ENCODE assay signal across 24 cellular contexts in the genomic region with DNA sequence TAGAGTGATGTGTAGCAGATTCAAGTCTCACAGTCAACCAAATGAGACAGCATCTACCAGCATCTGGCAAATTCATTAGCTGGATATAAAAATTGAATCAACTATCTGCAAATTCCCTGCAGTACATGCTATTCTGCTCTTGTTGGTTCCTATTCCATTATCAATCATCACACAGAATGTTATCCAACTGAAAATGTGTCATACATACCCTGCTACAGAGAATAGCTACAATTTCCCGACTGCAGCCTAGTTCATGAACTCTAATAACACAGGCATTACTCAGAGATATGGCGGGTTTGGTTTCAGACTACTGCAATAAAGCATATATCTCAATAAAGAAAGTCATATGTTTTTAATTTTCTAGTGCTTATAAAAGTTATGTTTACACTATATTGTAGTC.
DNase-seq lines count a peak whose midpoint lies in the region; ATAC-seq and TF ChIP-seq lines count a peak whose summit lies in the region.
"Had no signal": no experiment of that assay in that cellular context is flagged by ENCODE, and none has a peak within 500 bp of the region (broad histone marks: within the 10 kb centered on the region; RNA-seq: fewer than 3 reads in every experiment).

No MANE protein-coding gene starts in this region.

- intact Hi-C loops in mucosa of descending colon (cut with DNase I, micrococcal nuclease), result no loop called here

- ATAC-seq in mucosa of descending colon, result no peak
- ATAC-seq: activated CD4-positive, alpha-beta T cell treated with anti-CD3 and anti-CD28 coated beads for 36 hours; stimulated activated memory B cell treated with anti-CD40 and anti-IgM and Interleukin-4, amounts not matched to agents 10 μg/mL and 1 μg/mL and 100 μg/mL, for 72 hours had no signal

- TF ChIP-seq CTCF in AG10803 (conservative IDR thresholded peaks at IDR 0.05; ENCODE audit: low read length) (no peak), brain microvascular endothelial cell (IDR thresholded peaks at IDR 0.05; ENCODE audit: low read depth, low read length, missing control alignments) (no peak), foreskin fibroblast (IDR thresholded peaks at IDR 0.05; ENCODE audit: low read depth, low read length) (no peak), mucosa of descending colon (IDR thresholded peaks at IDR 0.05) (no peak)

- peak overlapping the region; percentile 58 for H3K27ac ChIP-seq in KOPT-K1 (ENCODE audit: low read depth, low read length, poor library complexity, severe bottlenecking)
- H3K27ac ChIP-seq in brain microvascular endothelial cell, result peak overlapping the region; percentile 60
- H3K27ac ChIP-seq: colonic mucosa, left ventricle myocardium inferior, neutrophil, right atrium auricular region, SJSA1, tibial nerve had no signal

- in situ Hi-C loops in brain microvascular endothelial cell (cut with HindIII; ENCODE audit: low pct_ligation_motif_present, low sequenced_read_pairs), result no loop called here

- H3K4me3 ChIP-seq in AG10803 (ENCODE audit: low read length) (no peak overlapping the region), brain microvascular endothelial cell (ENCODE audit: low read depth, low read length) (no peak overlapping the region), foreskin fibroblast (ENCODE audit: low read depth in 1 of 2, low read length in 2 of 2) (no peak overlapping the region), mucosa of descending colon (no peak overlapping the region)
- H3K4me3 ChIP-seq: colonic mucosa, HAP-1, left ventricle myocardium inferior, right atrium auricular region, SJSA1, tibial nerve had no signal

- no peaks in the 10 kb centered on the region for H3K36me3 ChIP-seq in KOPT-K1 (ENCODE audit: insufficient read depth, low read length)
- H3K36me3 ChIP-seq in brain microvascular endothelial cell (replicated peaks), result no peaks in the 10 kb centered on the region
- no peaks in the 10 kb centered on the region for H3K36me3 ChIP-seq in mucosa of descending colon (ENCODE audit: low read depth)
- H3K36me3 ChIP-seq: colonic mucosa, HAP-1, left ventricle myocardium inferior, neutrophil, right atrium auricular region, SJSA1 had no signal

- peaks cover 6% of the 10 kb centered on the region for H3K9me3 ChIP-seq in KOPT-K1 (ENCODE audit: insufficient read depth, low read length, poor library complexity, severe bottlenecking)
- no peaks in the 10 kb centered on the region for H3K9me3 ChIP-seq in mucosa of descending colon
- H3K9me3 ChIP-seq: colonic mucosa, HAP-1, left ventricle myocardium inferior, neutrophil, right atrium auricular region, SJSA1, tibial nerve had no signal

- no peaks in the 10 kb centered on the region for H3K27me3 ChIP-seq in brain microvascular endothelial cell (replicated peaks)
- H3K27me3 ChIP-seq: colonic mucosa, neutrophil, right atrium auricular region, SJSA1, tibial nerve had no signal

- H3K4me1 ChIP-seq in mucosa of descending colon (ENCODE audit: low read depth), result no peaks in the 10 kb centered on the region
- H3K4me1 ChIP-seq: colonic mucosa, left ventricle myocardium inferior, right atrium auricular region, SJSA1, tibial nerve had no signal

- peak; percentile 68 for DNase-seq in AG10803 (ENCODE audit: low read depth)
- peak; percentile 88 for DNase-seq in brain microvascular endothelial cell
- peak; percentile 75 to 86 for DNase-seq in foreskin fibroblast
- no peak for DNase-seq in activated CD4-positive, alpha-beta T cell treated with anti-CD3 and anti-CD28 coated beads, Interleukin-2, amount 50 U/mL, for 48 hours
- no peak for DNase-seq in NCI-H748 (lab: John Stamatoyannopoulos, UW; ENCODE audit: unreplicated experiment)
- DNase-seq in mucosa of descending colon, result no peak
- no peak for DNase-seq in SW 1271 (lab: John Stamatoyannopoulos, UW)
- DNase-seq: activated CD4-positive, alpha-beta T cell treated with anti-CD3 and anti-CD28 coated beads for 36 hours; activated effector memory CD4-positive, alpha-beta T cell treated with Interleukin-2 at 50 U/mL for 16 hours; amygdala; colonic mucosa; COR-L47; glutamatergic neuron; Kasumi-1; left ventricle myocardium inferior; NCI-H146; NCI-H774 had no signal

Comparison
In these comparisons a context has a peak if more than half of its experiments do, and no peak if none do; other contexts are left out.
1. DNase-seq: peak in AG10803 (single experiment), brain microvascular endothelial cell (single experiment) and foreskin fibroblast (2 of 2); none in activated CD4-positive, alpha-beta T cell treated with anti-CD3 and anti-CD28 coated beads, Interleukin-2, amount 50 U/mL, for 48 hours (0 of 2), NCI-H748 (single experiment), mucosa of descending colon (0 of 3) and SW 1271 (0 of 2).